In the genomic region with DNA sequence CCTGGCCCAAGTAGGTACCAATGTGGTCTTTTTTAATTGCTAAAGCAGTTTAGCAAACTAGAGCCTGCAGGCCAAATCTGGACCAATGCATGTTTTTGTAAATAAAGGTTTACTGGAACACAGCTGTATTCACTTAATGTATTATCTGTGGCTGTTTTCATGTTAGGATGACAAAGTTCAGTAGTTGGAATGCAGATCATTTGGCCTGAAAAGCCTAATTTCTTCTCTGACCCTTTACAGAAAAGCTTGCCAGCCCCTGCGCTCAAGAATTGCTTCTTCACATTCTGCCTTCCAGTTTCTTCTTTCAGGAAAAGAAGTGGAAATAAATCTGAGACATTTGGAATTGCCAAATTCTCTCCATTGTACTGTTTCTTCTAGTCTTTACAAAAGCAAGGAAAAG, we compare ENCODE assay signal across 4 cellular contexts.
"Had no signal": no experiment of that assay in that cellular context is flagged by ENCODE, and none has a peak within 500 bp of the region (broad histone marks: within the 10 kb centered on the region; RNA-seq: fewer than 3 reads in every experiment).

No MANE protein-coding gene starts in this region.

- H3K27ac ChIP-seq: HL-60 had no signal

- ATAC-seq: HepG2, K562 had no signal

- H3K4me3 ChIP-seq: K562 had no signal

- FAIRE-seq: HepG2, K562 had no signal

- DNase-seq: IMR-90 had no signal
